In genomic region chr9:113622600-113623400, GRCh38 we compare ENCODE assay signal across 8 cellular contexts.
DNase-seq lines count a peak whose midpoint lies in the region; ATAC-seq and TF ChIP-seq lines count a peak whose summit lies in the region.

No MANE protein-coding gene starts in this region.

- peak; percentile 77 to 83 for DNase-seq in lung microvascular endothelial cell (ENCODE audit: low read depth in 2 of 2)
- peak; percentile 79 to 90 for DNase-seq in aorta
- no peak for DNase-seq in sciatic nerve (ENCODE audit: low spot score)
- no peak for DNase-seq in vagina (ENCODE audit: extremely low spot score in 2 of 2)

- peaks cover 15% of the 10 kb centered on the region for H3K4me1 Mint-ChIP-seq in activated naive CD8-positive, alpha-beta T cell (ENCODE audit: low read depth)

- ATAC-seq in GM18498 (IDR thresholded peaks at IDR 0.05; ENCODE audit: unreplicated experiment): peak; percentile 80
- ATAC-seq in GM21526 (IDR thresholded peaks at IDR 0.05; ENCODE audit: low FRiP score, unreplicated experiment): peak; percentile 73
- ATAC-seq in aorta (ENCODE audit: low FRiP score): peak; percentile 2
- ATAC-seq in sciatic nerve: no peak

- no peaks in the 10 kb centered on the region for H3K27me3 Mint-ChIP-seq in activated naive CD8-positive, alpha-beta T cell

- peak overlapping the region; percentile 94 for H3K27ac ChIP-seq in HUES48 (ENCODE audit: low read depth, low read length)
- H3K27ac ChIP-seq in aorta (ENCODE audit: low read depth in 1 of 2, low read length in 2 of 2): peak overlapping the region in 1 of 2 donors; percentile 41
- H3K27ac ChIP-seq in vagina: no peak overlapping the region

- 25 to 29% methylated on average over 8 of the region's 8 CpGs for WGBS in aorta, 2 donors

- H3K4me3 ChIP-seq in HUES48 (ENCODE audit: low read depth, low read length) (no peak overlapping the region), aorta (ENCODE audit: low read length in 2 of 2) (no peak overlapping the region), vagina (no peak overlapping the region)

- no peak for TF ChIP-seq CTCF in vagina (IDR thresholded peaks at IDR 0.05)

- intact Hi-C loops in aorta (cut with DNase I) (loop anchor here in 1 of 2 donors (2.0 kb wide), 1 partner anchor 28 kb away; no protein-coding TSS in a partner anchor), sciatic nerve (cut with DNase I) (no loop called here), vagina (cut with DNase I) (no loop called here)

- peak overlapping the region; percentile 89 for H3K27ac Mint-ChIP-seq in activated naive CD8-positive, alpha-beta T cell

- H3K36me3 Mint-ChIP-seq in activated naive CD8-positive, alpha-beta T cell: no peaks in the 10 kb centered on the region

- H3K9me3 Mint-ChIP-seq in activated naive CD8-positive, alpha-beta T cell (ENCODE audit: low read depth): no peaks in the 10 kb centered on the region

- H3K36me3 ChIP-seq in HUES48 (ENCODE audit: control insufficient read depth, insufficient read depth, low read length) (no peaks in the 10 kb centered on the region), aorta (ENCODE audit: control insufficient read depth in 1 of 2, insufficient read depth in 2 of 2, low read length in 1 of 2) (no peaks in the 10 kb centered on the region), vagina (no peaks in the 10 kb centered on the region)

- H3K27me3 ChIP-seq in HUES48 (ENCODE audit: control insufficient read depth, insufficient read depth, low read length) (no peaks in the 10 kb centered on the region), aorta (ENCODE audit: control insufficient read depth in 1 of 2, insufficient read depth in 2 of 2, low read length in 1 of 2) (no peaks in the 10 kb centered on the region), vagina (no peaks in the 10 kb centered on the region)

- H3K9me3 ChIP-seq in HUES48 (ENCODE audit: control insufficient read depth, insufficient read depth, low read length) (no peaks in the 10 kb centered on the region), aorta (ENCODE audit: control insufficient read depth, low read length) (no peaks in the 10 kb centered on the region), vagina (no peaks in the 10 kb centered on the region)

- H3K4me1 ChIP-seq in HUES48 (ENCODE audit: control insufficient read depth, insufficient read depth, low read length): peaks cover 37% of the 10 kb centered on the region
- no peaks in the 10 kb centered on the region for H3K4me1 ChIP-seq in aorta (ENCODE audit: control insufficient read depth in 1 of 2, insufficient read depth in 2 of 2, low read length in 2 of 2)
- H3K4me1 ChIP-seq in vagina: peaks cover 27% of the 10 kb centered on the region

- H3K4me3 Mint-ChIP-seq in activated naive CD8-positive, alpha-beta T cell: peak overlapping the region; percentile 58

- H3K9ac ChIP-seq in HUES48 (ENCODE audit: low read depth, low read length): no peak overlapping the region

- TF ChIP-seq POLR2A in vagina (IDR thresholded peaks at IDR 0.05): no peak

Comparison
In these comparisons a context has a peak if more than half of its experiments do, and no peak if none do; other contexts are left out.
1. DNase-seq: peak in lung microvascular endothelial cell (2 of 2) and aorta (2 of 2); none in sciatic nerve (single experiment) and vagina (0 of 2).